11 cellular contexts compared by ENCODE assay signal in genomic region chr5:93532370-93532769, GRCh38. TPM values are rescaled to one million over a fixed set of nuclear protein-coding genes. Genes with fewer than 3 reads are reported as not detected.
A peak's percentile ranks its signal among the peaks of the same experiment; 100 is the strongest.
DNase-seq lines count a peak whose midpoint lies in the region; ATAC-seq and TF ChIP-seq lines count a peak whose summit lies in the region.
"Had no signal": no experiment of that assay in that cellular context is flagged by ENCODE, and none has a peak within 500 bp of the region (broad histone marks: within the 10 kb centered on the region; RNA-seq: fewer than 3 reads in every experiment).

No MANE protein-coding gene starts in this region.

- ATAC-seq in HG03196 (IDR thresholded peaks at IDR 0.05; ENCODE audit: unreplicated experiment), result no peak
- ATAC-seq: T-cell had no signal

- H3K4me1 ChIP-seq in ACC112 (ENCODE audit: control insufficient read depth, insufficient read depth, low read length, unreplicated experiment), result peaks cover 21% of the 10 kb centered on the region
- H3K4me1 ChIP-seq: BLaER1 treated with 17β-estradiol and CSF1 and Interleukin-3, amounts not matched to agents 10 nM and 100 nM; upper lobe of left lung had no signal

- TF ChIP-seq CTCF in epithelial cell of proximal tubule (conservative IDR thresholded peaks at IDR 0.05; ENCODE audit: low read depth, low read length), result no peak

- H3K36me3 ChIP-seq in ACC112 (ENCODE audit: insufficient read depth, low read length), result peaks cover 22% of the 10 kb centered on the region
- H3K36me3 ChIP-seq: BLaER1 treated with 17β-estradiol and CSF1 and Interleukin-3, amounts not matched to agents 10 nM and 100 nM; upper lobe of left lung had no signal

- DNase-seq in NCI-H2196 (lab: John Stamatoyannopoulos, UW; ENCODE audit: unreplicated experiment) (peak; percentile 25), epithelial cell of proximal tubule (ENCODE audit: low read depth) (peak; percentile 94), mucosa of gallbladder (ENCODE audit: low spot score) (peak; percentile 81), NK-92 (lab: John Stamatoyannopoulos, UW; ENCODE audit: unreplicated experiment) (no peak)
- no peak for DNase-seq in activated CD8-positive, alpha-beta memory T cell treated with anti-CD3 and anti-CD28 coated beads for 24 hours
- DNase-seq in stimulated activated naive CD4-positive, alpha-beta T cell treated with Interleukin-2 at 50 U/mL for 16 hours (lab: John Stamatoyannopoulos, UW), result no peak
- DNase-seq: T-cell had no signal

- peak overlapping the region; percentile 64 for H2AFZ ChIP-seq in ACC112 (ENCODE audit: low read length, unreplicated experiment)

- no peaks in the 10 kb centered on the region for H3K27me3 ChIP-seq in ACC112 (ENCODE audit: insufficient read depth, low read length)
- H3K27me3 ChIP-seq: BLaER1 treated with 17β-estradiol and CSF1 and Interleukin-3, amounts not matched to agents 10 nM and 100 nM; upper lobe of left lung had no signal

- H3K4me3 ChIP-seq in ACC112 (ENCODE audit: low read depth, low read length) (no peak overlapping the region), epithelial cell of proximal tubule (ENCODE audit: low read depth, low read length) (no peak overlapping the region)
- H3K4me3 ChIP-seq: BLaER1 treated with 17β-estradiol and CSF1 and Interleukin-3, amounts not matched to agents 10 nM and 100 nM; upper lobe of left lung had no signal

- H3K27ac ChIP-seq in ACC112 (ENCODE audit: low read depth, low read length), result peak overlapping the region; percentile 79
- H3K27ac ChIP-seq: BLaER1 treated with 17β-estradiol and CSF1 and Interleukin-3, amounts not matched to agents 10 nM and 100 nM had no signal

- no peaks in the 10 kb centered on the region for H3K79me2 ChIP-seq in ACC112 (ENCODE audit: control insufficient read depth, insufficient read depth, low read length, unreplicated experiment)

RNA-seq across cellular contexts. Expression of gene NR2F1-AS1, which starts 48.6 kb away (rescaled TPM):
- total RNA-seq in epithelial cell of proximal tubule (1.2 and 1.6 TPM in 2 replicates), mucosa of gallbladder (29.5 TPM)
- total RNA-seq: T-cell had no signal

RNA-seq across cellular contexts. Expression of gene NR2F1, which starts 50.7 kb away (rescaled TPM):
- total RNA-seq in epithelial cell of proximal tubule (12.6 and 14.8 TPM in 2 replicates), mucosa of gallbladder (162 TPM)

Comparison
In these comparisons a context has a peak if more than half of its experiments do, and no peak if none do; other contexts are left out.
1. DNase-seq: peak in NCI-H2196 (single experiment), epithelial cell of proximal tubule (single experiment) and mucosa of gallbladder (single experiment); none in activated CD8-positive, alpha-beta memory T cell treated with anti-CD3 and anti-CD28 coated beads for 24 hours (single experiment), stimulated activated naive CD4-positive, alpha-beta T cell treated with Interleukin-2 at 50 U/mL for 16 hours (single experiment) and NK-92 (single experiment).
2. RNA of gene NR2F1-AS1, which starts 48.6 kb away (total RNA-seq): 29.5 TPM in mucosa of gallbladder (single experiment); 1.2 to 1.6 TPM in epithelial cell of proximal tubule; every median in the first group is over 10 times any median in the second.
3. RNA of gene NR2F1, which starts 50.7 kb away (total RNA-seq): 162 TPM in mucosa of gallbladder (single experiment); 12.6 to 14.8 TPM in epithelial cell of proximal tubule; every median in the first group is over 10 times any median in the second.